9 cellular contexts compared by ENCODE assay signal in genomic region chr12:24997970-24998582, GRCh38. TPM values are rescaled to one million over a fixed set of nuclear protein-coding genes. Genes with fewer than 3 reads are reported as not detected.
DNase-seq lines count a peak whose midpoint lies in the region; ATAC-seq, FAIRE-seq and TF ChIP-seq lines count a peak whose summit lies in the region.
"Had no signal": no experiment of that assay in that cellular context is flagged by ENCODE, and none has a peak within 500 bp of the region (broad histone marks: within the 10 kb centered on the region; RNA-seq: fewer than 3 reads in every experiment).

No MANE protein-coding gene starts in this region.

- H3K36me3 Mint-ChIP-seq in CD4-positive, alpha-beta T cell (ENCODE audit: low read depth) = no peaks in the 10 kb centered on the region
- H3K36me3 Mint-ChIP-seq in activated T-helper 2 cell treated with anti-CD3 and anti-CD28 coated beads, Interferon-gamma antibody, Interleukin-2, Interleukin-4, amounts not matched to agents 10 μg/mL and 5 μg/mL and 100 μg/mL, durations not matched to agents 14 hours and 24 hours and 36 hours (ENCODE audit: low read depth) = no peaks in the 10 kb centered on the region

- CTCF ChIA-PET in CD4-positive, alpha-beta T cell (lab: Charles Lee) = interaction anchor here (0.6 to 2.1 kb wide), 2 partner anchors 94 to 157 kb away, joined by 4 to 7 read pairs; no protein-coding TSS in a partner anchor

- H3K4me3 ChIP-seq in bronchial epithelial cell (ENCODE audit: low read depth, low read length) = no peak overlapping the region
- H3K4me3 ChIP-seq in skeletal muscle satellite cell (ENCODE audit: low read length) = no peak overlapping the region
- H3K4me3 ChIP-seq: K562 had no signal

- intact Hi-C loops in CD4-positive, alpha-beta T cell (cut with DNase I, micrococcal nuclease) = no loop called here
- intact Hi-C loops in activated T-helper 2 cell treated with anti-CD3 and anti-CD28 coated beads, Interferon-gamma antibody, Interleukin-2, Interleukin-4, amounts not matched to agents 10 μg/mL and 5 μg/mL and 100 μg/mL, durations not matched to agents 14 hours and 24 hours and 36 hours (cut with micrococcal nuclease) = no loop called here

- H3K27ac ChIP-seq in CD4-positive, alpha-beta T cell (ENCODE audit: low read depth, low read length) = no peak overlapping the region

- H3K27me3 ChIP-seq in bronchial epithelial cell (ENCODE audit: control insufficient read depth, insufficient read depth, low read length) (no peaks in the 10 kb centered on the region), skeletal muscle satellite cell (ENCODE audit: control insufficient read depth, insufficient read depth, low read length) (no peaks in the 10 kb centered on the region)
- H3K27me3 ChIP-seq in CD4-positive, alpha-beta T cell (ENCODE audit: control insufficient read depth, insufficient read depth, low read length) = no peaks in the 10 kb centered on the region

- no peaks in the 10 kb centered on the region for H3K9me3 Mint-ChIP-seq in CD4-positive, alpha-beta T cell
- H3K9me3 Mint-ChIP-seq in activated T-helper 2 cell treated with anti-CD3 and anti-CD28 coated beads, Interferon-gamma antibody, Interleukin-2, Interleukin-4, amounts not matched to agents 10 μg/mL and 5 μg/mL and 100 μg/mL, durations not matched to agents 14 hours and 24 hours and 36 hours = no peaks in the 10 kb centered on the region

- H3K9me3 ChIP-seq in skeletal muscle satellite cell (replicated peaks; ENCODE audit: low read length) = no peaks in the 10 kb centered on the region
- H3K9me3 ChIP-seq in CD4-positive, alpha-beta T cell (ENCODE audit: control insufficient read depth, low read length) = no peaks in the 10 kb centered on the region

- no peak for FAIRE-seq in bronchial epithelial cell (lab: Jason Lieb, UNC)
- FAIRE-seq: K562 had no signal

- peaks cover 16% of the 10 kb centered on the region for H3K4me1 Mint-ChIP-seq in CD4-positive, alpha-beta T cell (ENCODE audit: low read depth)
- peaks cover 7% of the 10 kb centered on the region for H3K4me1 Mint-ChIP-seq in activated T-helper 2 cell treated with anti-CD3 and anti-CD28 coated beads, Interferon-gamma antibody, Interleukin-2, Interleukin-4, amounts not matched to agents 10 μg/mL and 5 μg/mL and 100 μg/mL, durations not matched to agents 14 hours and 24 hours and 36 hours (ENCODE audit: low read depth)

- H3K27ac Mint-ChIP-seq in CD4-positive, alpha-beta T cell = no peak overlapping the region
- no peak overlapping the region for H3K27ac Mint-ChIP-seq in activated T-helper 2 cell treated with anti-CD3 and anti-CD28 coated beads, Interferon-gamma antibody, Interleukin-2, Interleukin-4, amounts not matched to agents 10 μg/mL and 5 μg/mL and 100 μg/mL, durations not matched to agents 14 hours and 24 hours and 36 hours

- H3K4me2 ChIP-seq in skeletal muscle satellite cell (ENCODE audit: low read length) = peak overlapping the region; percentile 51

- H3K9ac ChIP-seq in skeletal muscle satellite cell (ENCODE audit: low read depth, low read length) = peak overlapping the region; percentile 19

- H3K27me3 Mint-ChIP-seq in CD4-positive, alpha-beta T cell = no peaks in the 10 kb centered on the region
- H3K27me3 Mint-ChIP-seq in activated T-helper 2 cell treated with anti-CD3 and anti-CD28 coated beads, Interferon-gamma antibody, Interleukin-2, Interleukin-4, amounts not matched to agents 10 μg/mL and 5 μg/mL and 100 μg/mL, durations not matched to agents 14 hours and 24 hours and 36 hours (ENCODE audit: low read depth) = peaks cover 20% of the 10 kb centered on the region

- H3K4me1 ChIP-seq in skeletal muscle satellite cell (ENCODE audit: control insufficient read depth, insufficient read depth, low read length) = peaks cover 20% of the 10 kb centered on the region

- H3K4me3 Mint-ChIP-seq in CD4-positive, alpha-beta T cell = no peak overlapping the region
- H3K4me3 Mint-ChIP-seq in activated T-helper 2 cell treated with anti-CD3 and anti-CD28 coated beads, Interferon-gamma antibody, Interleukin-2, Interleukin-4, amounts not matched to agents 10 μg/mL and 5 μg/mL and 100 μg/mL, durations not matched to agents 14 hours and 24 hours and 36 hours (ENCODE audit: low read depth) = no peak overlapping the region

- H3K36me3 ChIP-seq in bronchial epithelial cell (ENCODE audit: control insufficient read depth, insufficient read depth, low read length) (no peaks in the 10 kb centered on the region), skeletal muscle satellite cell (ENCODE audit: insufficient read depth, low read length) (no peaks in the 10 kb centered on the region)

- no peak for TF ChIP-seq CTCF in bronchial epithelial cell (IDR thresholded peaks at IDR 0.05; ENCODE audit: insufficient read depth, low read length, severe bottlenecking)
- TF ChIP-seq CTCF in CD4-positive, alpha-beta T cell (IDR thresholded peaks at IDR 0.05) = no peak

- POLR2A ChIA-PET in CD4-positive, alpha-beta T cell (lab: Charles Lee) = interaction anchor here (0.5 to 1.5 kb wide), 4 partner anchors 53 to 214 kb away, joined by 3 to 6 read pairs (median 4); no protein-coding TSS in a partner anchor

- peak; percentile 50 for DNase-seq in Daoy (ENCODE audit: low read depth)
- peak; percentile 8 for DNase-seq in bronchial epithelial cell (ENCODE audit: low read depth)
- DNase-seq in CD4-positive, alpha-beta T cell = no peak
- DNase-seq in activated T-helper 2 cell treated with anti-CD3 and anti-CD28 coated beads, Interferon-gamma antibody, Interleukin-2, Interleukin-4, amounts not matched to agents 10 μg/mL and 5 μg/mL and 100 μg/mL, durations not matched to agents 14 hours and 24 hours and 36 hours (ENCODE audit: low spot score) = no peak
- no peak for DNase-seq in stimulated activated CD4-positive, alpha-beta T cell treated with anti-CD3 and anti-CD28 coated beads, Interleukin-1b, Interleukin-23, amount 100 ng/mL, for 48 hours

- peak; percentile 75 for ATAC-seq in GM19468 (IDR thresholded peaks at IDR 0.05; ENCODE audit: extremely low read depth, unreplicated experiment)
- peak; percentile 87 for ATAC-seq in HG03457 (IDR thresholded peaks at IDR 0.05; ENCODE audit: unreplicated experiment)
- no peak for ATAC-seq in CD4-positive, alpha-beta T cell (ENCODE audit: poor library complexity)
- ATAC-seq: K562 had no signal

RNA-seq across cellular contexts. Expression of gene BCAT1, which starts 49.2 kb away (rescaled TPM):
- 101 and 104 TPM in 2 replicates for total RNA-seq in Daoy (2014; rRNA removed; shearing (Covaris generic))
- 13.4 and 35.3 TPM in 2 replicates for total RNA-seq in bronchial epithelial cell
- total RNA-seq in skeletal muscle satellite cell (2012; rRNA removed) = 178 and 204 TPM in 2 replicates
- under 1 TPM; 0.34 to 0.91 TPM for total RNA-seq in CD4-positive, alpha-beta T cell
- 12.7 and 12.9 TPM in 2 replicates for total RNA-seq in activated T-helper 2 cell treated with anti-CD3 and anti-CD28 coated beads, Interferon-gamma antibody, Interleukin-2, Interleukin-4, amounts not matched to agents 10 μg/mL and 5 μg/mL and 100 μg/mL, durations not matched to agents 14 hours and 24 hours and 36 hours

Comparison
In these comparisons a context has a peak if more than half of its experiments do, and no peak if none do; other contexts are left out.
1. DNase-seq: peak in Daoy (single experiment) and bronchial epithelial cell (single experiment); none in CD4-positive, alpha-beta T cell (0 of 10), activated T-helper 2 cell treated with anti-CD3 and anti-CD28 coated beads, Interferon-gamma antibody, Interleukin-2, Interleukin-4, amounts not matched to agents 10 μg/mL and 5 μg/mL and 100 μg/mL, durations not matched to agents 14 hours and 24 hours and 36 hours (single experiment) and stimulated activated CD4-positive, alpha-beta T cell treated with anti-CD3 and anti-CD28 coated beads, Interleukin-1b, Interleukin-23, amount 100 ng/mL, for 48 hours (single experiment).